Comparison of ENCODE assay signal across 8 cellular contexts in genomic region chr14:101947577-101947903, GRCh38. TPM values are rescaled to one million over a fixed set of nuclear protein-coding genes. Genes with fewer than 3 reads are reported as not detected.
DNase-seq lines count a peak whose midpoint lies in the region; ATAC-seq and TF ChIP-seq lines count a peak whose summit lies in the region.

No MANE protein-coding gene starts in this region.

- H3K36me3 Mint-ChIP-seq in CD4-positive, alpha-beta memory T cell: peaks cover 0 to 12% of the 10 kb centered on the region in 2 donors
- H3K36me3 Mint-ChIP-seq in endodermal cell (ENCODE audit: low read depth): no peaks in the 10 kb centered on the region

- H3K36me3 ChIP-seq in CD4-positive, alpha-beta memory T cell (ENCODE audit: insufficient read depth, low read length): no peaks in the 10 kb centered on the region
- H3K36me3 ChIP-seq in Peyer's patch (no peaks in the 10 kb centered on the region), endodermal cell (ENCODE audit: control insufficient read depth, insufficient read depth, low read length) (no peaks in the 10 kb centered on the region), neural cell (ENCODE audit: insufficient read depth, low read length) (no peaks in the 10 kb centered on the region)

- H3K9me3 Mint-ChIP-seq in CD4-positive, alpha-beta memory T cell: no peaks in the 10 kb centered on the region
- peaks cover 2% of the 10 kb centered on the region for H3K9me3 Mint-ChIP-seq in endodermal cell

- CTCF ChIA-PET in CD4-positive, alpha-beta memory T cell (lab: Charles Lee; ENCODE audit: partially characterized antibody): interaction anchor here (1.6 to 1.9 kb wide), 2 partner anchors 132 to 177 kb away, joined by 3 to 8 read pairs; no protein-coding TSS in a partner anchor
- CTCF ChIA-PET in HEK293T (lab: Yijun Ruan, JAX): no interaction called here

- intact Hi-C loops in CD4-positive, alpha-beta memory T cell (cut with micrococcal nuclease): loop anchor here (5.0 kb wide), 1 partner anchor 370 kb away; the partner anchor contains the start of gene ZNF839

- no peak for TF ChIP-seq POLR2A in Peyer's patch (IDR thresholded peaks at IDR 0.05)

- H3K9me2 ChIP-seq in neural cell (ENCODE audit: insufficient read depth, low read length): no peaks in the 10 kb centered on the region

- peaks cover 13% of the 10 kb centered on the region for H3K4me1 ChIP-seq in CD4-positive, alpha-beta memory T cell (ENCODE audit: insufficient read depth, low read length)
- peaks cover 0 to 13% (median 7%) of the 10 kb centered on the region in 4 donors for H3K4me1 ChIP-seq in Peyer's patch
- H3K4me1 ChIP-seq in endodermal cell (ENCODE audit: control insufficient read depth, insufficient read depth, low read length): no peaks in the 10 kb centered on the region

- H3K4me3 Mint-ChIP-seq in CD4-positive, alpha-beta memory T cell: peak overlapping the region; percentile 92 to 99 (median 96)
- peak overlapping the region; percentile 92 for H3K4me3 Mint-ChIP-seq in endodermal cell

- H3K27ac Mint-ChIP-seq in CD4-positive, alpha-beta memory T cell: peak overlapping the region; percentile 99 to 100 (median 100)
- peak overlapping the region; percentile 99 for H3K27ac Mint-ChIP-seq in endodermal cell

- H3K9ac ChIP-seq in endodermal cell (ENCODE audit: extremely low read depth, low read length, poor library complexity, severe bottlenecking): peak overlapping the region; percentile 97
- peak overlapping the region; percentile 96 for H3K9ac ChIP-seq in neural cell (ENCODE audit: low read length)

- no peaks in the 10 kb centered on the region for H4K20me1 ChIP-seq in neural cell (ENCODE audit: insufficient read depth)

- H2AFZ ChIP-seq in neural cell (ENCODE audit: low read depth, low read length): peak overlapping the region; percentile 78

- TF ChIP-seq CTCF in Peyer's patch (IDR thresholded peaks at IDR 0.05) (no peak), endodermal cell (conservative IDR thresholded peaks at IDR 0.05) (no peak), neural cell (IDR thresholded peaks at IDR 0.05; ENCODE audit: poor library complexity, severe bottlenecking) (no peak)

- H3F3A ChIP-seq in neural cell (ENCODE audit: insufficient read depth, low read length, poor library complexity, severe bottlenecking): no peaks in the 10 kb centered on the region

- H3K4me2 ChIP-seq in neural cell (ENCODE audit: low read length): peak overlapping the region; percentile 87

- ATAC-seq in GM21786 (IDR thresholded peaks at IDR 0.05; ENCODE audit: unreplicated experiment): peak; percentile 5

- peaks cover 11 to 19% of the 10 kb centered on the region in 2 donors for H3K27me3 Mint-ChIP-seq in CD4-positive, alpha-beta memory T cell
- peaks cover 51% of the 10 kb centered on the region for H3K27me3 Mint-ChIP-seq in endodermal cell (ENCODE audit: insufficient read depth)

- no peaks in the 10 kb centered on the region for H3K9me3 ChIP-seq in CD4-positive, alpha-beta memory T cell (ENCODE audit: control insufficient read depth in 1 of 2, low read length in 2 of 2)
- H3K9me3 ChIP-seq in Peyer's patch (no peaks in the 10 kb centered on the region), endodermal cell (ENCODE audit: control insufficient read depth, low read length) (no peaks in the 10 kb centered on the region), neural cell (ENCODE audit: low read length) (no peaks in the 10 kb centered on the region)

- H3K79me2 ChIP-seq in neural cell (replicated peaks; ENCODE audit: insufficient read depth, low read length): no peaks in the 10 kb centered on the region

- peaks cover 5% of the 10 kb centered on the region for H3K27me3 ChIP-seq in CD4-positive, alpha-beta memory T cell (ENCODE audit: insufficient read depth, low read length)
- no peaks in the 10 kb centered on the region for H3K27me3 ChIP-seq in Peyer's patch
- peaks cover 25% of the 10 kb centered on the region for H3K27me3 ChIP-seq in endodermal cell (ENCODE audit: control insufficient read depth, insufficient read depth, low read length, poor library complexity, severe bottlenecking)
- no peaks in the 10 kb centered on the region for H3K27me3 ChIP-seq in neural cell (ENCODE audit: insufficient read depth, low read depth, low read length)

- DNase-seq in CD4-positive, alpha-beta memory T cell: no peak
- DNase-seq in Peyer's patch: no peak
- no peak for DNase-seq in endodermal cell
- DNase-seq in kidney tubule cell (ENCODE audit: low spot score): no peak
- DNase-seq in HEK293T (ENCODE audit: extremely low spot score): no peak
- no peak for DNase-seq in activated gamma-delta T cell treated with Interleukin-2 at 50 U/mL for 16 hours

- POLR2A ChIA-PET in CD4-positive, alpha-beta memory T cell (lab: Charles Lee; ENCODE audit: partially characterized antibody): interaction anchor here (0.8 to 4.2 kb wide), 7 partner anchors 18 to 415 kb away, joined by 3 to 32 read pairs (median 4); partner anchors contain the start of genes CINP, DYNC1H1 and TECPR2
- POLR2A ChIA-PET in HEK293T (lab: Yijun Ruan, JAX): interaction anchor here (0.6 to 2.7 kb wide), 10 partner anchors 10 to 240 kb away, joined by 3 to 18 read pairs (median 7); partner anchors contain the start of gene DYNC1H1

- WGBS in endodermal cell (ENCODE audit: insufficient coverage in 1 of 2, insufficient read length in 1 of 2), 2 experiments: 23 to 37% methylated on average over 7 to 8 of the region's 8 CpGs

- H3K4me3 ChIP-seq in CD4-positive, alpha-beta memory T cell (ENCODE audit: low read length in 2 of 2): peak overlapping the region; percentile 87 to 98
- peak overlapping the region; percentile 56 to 88 (median 76) for H3K4me3 ChIP-seq in Peyer's patch
- peak overlapping the region; percentile 93 for H3K4me3 ChIP-seq in endodermal cell (ENCODE audit: low read length)
- H3K4me3 ChIP-seq in neural cell (ENCODE audit: low read length): peak overlapping the region; percentile 87

- H3K4me1 Mint-ChIP-seq in CD4-positive, alpha-beta memory T cell: peaks cover 6 to 31% (median 21%) of the 10 kb centered on the region in 4 donors
- H3K4me1 Mint-ChIP-seq in endodermal cell: peaks cover 11% of the 10 kb centered on the region

- peak overlapping the region; percentile 94 for H3K27ac ChIP-seq in CD4-positive, alpha-beta memory T cell (ENCODE audit: low read depth, low read length)
- H3K27ac ChIP-seq in Peyer's patch (peak overlapping the region; percentile 89 to 98 (median 94)), endodermal cell (ENCODE audit: low read depth, low read length) (peak overlapping the region; percentile 94), neural cell (ENCODE audit: low read length) (peak overlapping the region; percentile 98)

- no peak for TF ChIP-seq EP300 in neural cell (conservative IDR thresholded peaks at IDR 0.05; ENCODE audit: poor library complexity, severe bottlenecking)

- no peak for TF ChIP-seq RAD21 in neural cell (conservative IDR thresholded peaks at IDR 0.05)

TF ChIP-seq in neural cell, 6 proteins besides CTCF, POLR2A, EP300 and RAD21 (continues in another document):
- TF ChIP-seq SMC3 (conservative IDR thresholded peaks at IDR 0.05; ENCODE audit: poor library complexity) (no peak), TAF1 (IDR thresholded peaks at IDR 0.05; ENCODE audit: low read depth) (no peak), MXI1 (conservative IDR thresholded peaks at IDR 0.05; ENCODE audit: poor library complexity, severe bottlenecking) (no peak), EZH2 (IDR thresholded peaks at IDR 0.05; ENCODE audit: borderline replicate concordance, insufficient read depth, low read length, poor library complexity, severe bottlenecking) (no peak)

TF ChIP-seq in HEK293T, 16 proteins besides CTCF, POLR2A, EP300 and RAD21:
- TF ChIP-seq FOXM1 (IDR thresholded peaks at IDR 0.05; ENCODE audit: borderline replicate concordance): no peak
- TF ChIP-seq ARNT (IDR thresholded peaks at IDR 0.05): no peak
- TF ChIP-seq CTBP1 (IDR thresholded peaks at IDR 0.05; ENCODE audit: borderline replicate concordance): no peak
- no peak for TF ChIP-seq SUZ12 (IDR thresholded peaks at IDR 0.05)
- TF ChIP-seq TARDBP (IDR thresholded peaks at IDR 0.05): no peak
- no peak for TF ChIP-seq PKNOX1 (IDR thresholded peaks at IDR 0.05)
- TF ChIP-seq L3MBTL2 (conservative IDR thresholded peaks at IDR 0.05): no peak; the same call in 1 of the 2 replicates
- no peak for TF ChIP-seq LEF1 (IDR thresholded peaks at IDR 0.05; ENCODE audit: borderline replicate concordance)

RNA-seq across cellular contexts. Expression of gene DYNC1H1, which starts 16.8 kb away (rescaled TPM):
- total RNA-seq in CD4-positive, alpha-beta memory T cell: 100 to 1,000 TPM; 314 to 318 TPM
- polyA plus RNA-seq in CD4-positive, alpha-beta memory T cell: 10 to 100 TPM; 19.6 to 60.8 TPM
- total RNA-seq in Peyer's patch (100 to 1,000 TPM; 386 to 531 (median 472) TPM), endodermal cell (100 to 1,000 TPM; 438 to 443 TPM)
- polyA plus RNA-seq in endodermal cell (2013, experiment 1 of 2): 270 TPM
- polyA plus RNA-seq in endodermal cell (2013, experiment 2 of 2): 306 TPM
- polyA plus RNA-seq in neural cell: 298 and 343 TPM in 2 replicates
- polyA minus RNA-seq in neural cell: 764 and 941 TPM in 2 replicates
